9 cellular contexts compared by ENCODE assay signal in the genomic region with DNA sequence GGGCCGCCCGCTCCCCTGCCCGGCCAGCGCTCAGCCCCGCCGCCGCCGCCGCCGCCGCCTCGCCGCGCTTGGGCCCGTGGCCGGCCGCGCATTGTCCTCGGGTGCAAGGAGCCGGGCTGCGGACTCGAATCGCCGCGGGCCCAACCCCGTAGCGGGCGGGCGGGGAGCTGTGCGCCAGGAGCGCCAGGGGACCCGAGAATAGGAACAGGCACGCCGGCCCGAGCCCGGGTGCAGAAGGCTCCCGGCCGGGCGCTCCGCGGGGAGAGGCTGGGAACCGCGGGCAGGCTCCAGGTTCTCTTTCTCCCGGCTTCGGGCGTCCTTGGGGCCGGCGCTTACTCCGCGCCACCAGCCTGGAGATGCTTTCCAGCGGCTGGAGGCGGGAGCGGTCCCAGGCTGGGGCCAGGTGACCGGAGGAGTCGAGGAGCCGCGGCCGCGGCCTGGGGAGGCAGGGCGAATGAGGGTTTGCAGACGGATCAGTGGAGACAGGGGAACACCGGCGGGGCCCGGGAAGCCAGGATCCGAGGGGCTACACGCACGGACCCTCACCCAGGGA. TPM values are rescaled to one million over a fixed set of nuclear protein-coding genes. Genes with fewer than 3 reads are reported as not detected.
DNase-seq lines count a peak whose midpoint lies in the region; ATAC-seq and TF ChIP-seq lines count a peak whose summit lies in the region.
"Had no signal": no experiment of that assay in that cellular context is flagged by ENCODE, and none has a peak within 500 bp of the region (broad histone marks: within the 10 kb centered on the region; RNA-seq: fewer than 3 reads in every experiment).

No MANE protein-coding gene starts in this region.

- CTCF ChIA-PET in Caco-2 (lab: Charles Lee) = interaction anchor here (0.6 to 1.5 kb wide), 7 partner anchors 16 to 181 kb away, joined by 3 to 8 read pairs (median 5); no protein-coding TSS in a partner anchor
- CTCF ChIA-PET in HEK293 (lab: Yijun Ruan, JAX) = interaction anchor here (0.6 to 3.6 kb wide), 10 partner anchors 9 to 563 kb away, joined by 3 to 13 read pairs (median 3); no protein-coding TSS in a partner anchor
- CTCF ChIA-PET in activated CD8-positive, alpha-beta memory T cell treated with anti-CD3 and anti-CD28 coated beads, Interleukin-2, amount 10 ng/mL, durations not matched to agents 7 days and 5 days (lab: Charles Lee) = interaction anchor here (1.0 to 1.2 kb wide), 3 partner anchors 8 to 74 kb away, joined by 3 to 4 read pairs (median 3); no protein-coding TSS in a partner anchor

- peaks cover 5% of the 10 kb centered on the region for H3K4me1 ChIP-seq in Caco-2
- peaks cover 15% of the 10 kb centered on the region for H3K4me1 ChIP-seq in HEK293 (ENCODE audit: control insufficient read depth, insufficient read depth, low read length)
- peaks cover 50% of the 10 kb centered on the region for H3K4me1 ChIP-seq in neural progenitor cell
- no peaks in the 10 kb centered on the region for H3K4me1 ChIP-seq in Karpas-422 (ENCODE audit: low read length)

- H2AFZ ChIP-seq in neural progenitor cell (replicated peaks) (peak overlapping the region; percentile 63), Karpas-422 (ENCODE audit: low read length) (no peak overlapping the region)

- peak overlapping the region; percentile 76 for H3K4me3 Mint-ChIP-seq in Caco-2 (ENCODE audit: unreplicated experiment)
- peak overlapping the region; percentile 64 for H3K4me3 Mint-ChIP-seq in activated CD8-positive, alpha-beta memory T cell treated with anti-CD3 and anti-CD28 coated beads, Interleukin-2, amount 10 ng/mL, durations not matched to agents 7 days and 5 days
- H3K4me3 Mint-ChIP-seq in neural progenitor cell = peak overlapping the region; percentile 100

- no peak for TF ChIP-seq CTCF in Caco-2 (IDR thresholded peaks at IDR 0.05; ENCODE audit: insufficient read depth in 1 of 2, low read depth in 1 of 2, low read length in 1 of 2, severe bottlenecking in 1 of 2, unreplicated experiment in 1 of 2)
- no peak for TF ChIP-seq CTCF in HEK293 (tag by site-specific recombination; IDR thresholded peaks at IDR 0.05)
- TF ChIP-seq CTCF in fibroblast of villous mesenchyme (IDR thresholded peaks at IDR 0.05; ENCODE audit: insufficient read depth, low read depth, low read length) = no peak
- no peak for TF ChIP-seq CTCF in neural progenitor cell (IDR thresholded peaks at IDR 0.05)

- peaks cover 66% of the 10 kb centered on the region for H3F3A ChIP-seq in neural progenitor cell (ENCODE audit: low read depth)

- peaks cover 11% of the 10 kb centered on the region for H3K27me3 ChIP-seq in Caco-2 (replicated peaks; ENCODE audit: control insufficient read depth, insufficient read depth, low read length)
- H3K27me3 ChIP-seq in neural progenitor cell = peaks cover 14% of the 10 kb centered on the region
- no peaks in the 10 kb centered on the region for H3K27me3 ChIP-seq in Karpas-422 (ENCODE audit: low read length)

- peaks cover 8% of the 10 kb centered on the region for H3K36me3 Mint-ChIP-seq in Caco-2 (ENCODE audit: insufficient read depth, unreplicated experiment)
- H3K36me3 Mint-ChIP-seq in activated CD8-positive, alpha-beta memory T cell treated with anti-CD3 and anti-CD28 coated beads, Interleukin-2, amount 10 ng/mL, durations not matched to agents 7 days and 5 days = no peaks in the 10 kb centered on the region
- H3K36me3 Mint-ChIP-seq in neural progenitor cell = peaks cover 4% of the 10 kb centered on the region

- H3K4me1 Mint-ChIP-seq in Caco-2 (ENCODE audit: low read depth, unreplicated experiment) (peaks cover 8% of the 10 kb centered on the region), neural progenitor cell (peaks cover 58% of the 10 kb centered on the region)
- H3K4me1 Mint-ChIP-seq in activated CD8-positive, alpha-beta memory T cell treated with anti-CD3 and anti-CD28 coated beads, Interleukin-2, amount 10 ng/mL, durations not matched to agents 7 days and 5 days = peaks cover 15% of the 10 kb centered on the region

- no peaks in the 10 kb centered on the region for H3K9me2 ChIP-seq in Karpas-422 (replicated peaks; ENCODE audit: insufficient read depth, low read length)

- H3K4me3 ChIP-seq in Caco-2 (ENCODE audit: low read depth, low read length) (peak overlapping the region; percentile 65), HEK293 (ENCODE audit: low read depth, low read length) (peak overlapping the region; percentile 56), fibroblast of villous mesenchyme (ENCODE audit: low read depth, low read length) (peak overlapping the region; percentile 65), neural progenitor cell (peak overlapping the region; percentile 88), Karpas-422 (ENCODE audit: low read length) (no peak overlapping the region)

- peaks cover 32% of the 10 kb centered on the region for H4K20me1 ChIP-seq in neural progenitor cell (ENCODE audit: low read depth)
- H4K20me1 ChIP-seq in Karpas-422 (ENCODE audit: insufficient read depth, low read depth, low read length) = no peaks in the 10 kb centered on the region

- POLR2A ChIA-PET in Caco-2 (lab: Charles Lee) (no interaction called here), HEK293 (lab: Yijun Ruan, JAX) (interaction anchor here (0.7 kb wide), 1 partner anchor 74 kb away, joined by 3 read pairs; no protein-coding TSS in a partner anchor)

- H3K79me2 ChIP-seq in neural progenitor cell (ENCODE audit: low read depth) = peaks cover 46% of the 10 kb centered on the region
- H3K79me2 ChIP-seq in Karpas-422 (ENCODE audit: low read length) = no peaks in the 10 kb centered on the region

- no peaks in the 10 kb centered on the region for H3K9me3 ChIP-seq in Caco-2
- no peaks in the 10 kb centered on the region for H3K9me3 ChIP-seq in HEK293 (ENCODE audit: control insufficient read depth, insufficient read depth, low read depth, low read length)
- no peaks in the 10 kb centered on the region for H3K9me3 ChIP-seq in neural progenitor cell (ENCODE audit: low read depth)
- H3K9me3 ChIP-seq in Karpas-422 (ENCODE audit: low read length) = no peaks in the 10 kb centered on the region

- H3K9me3 Mint-ChIP-seq in Caco-2 (ENCODE audit: unreplicated experiment) (no peaks in the 10 kb centered on the region), neural progenitor cell (no peaks in the 10 kb centered on the region)
- no peaks in the 10 kb centered on the region for H3K9me3 Mint-ChIP-seq in activated CD8-positive, alpha-beta memory T cell treated with anti-CD3 and anti-CD28 coated beads, Interleukin-2, amount 10 ng/mL, durations not matched to agents 7 days and 5 days (ENCODE audit: low read depth)

- H3K4me2 ChIP-seq in neural progenitor cell = peak overlapping the region; percentile 95
- no peak overlapping the region for H3K4me2 ChIP-seq in Karpas-422 (ENCODE audit: low read depth, low read length, poor library complexity, severe bottlenecking)

- DNase-seq in Caco-2 = peak; percentile 40 to 59
- no peak for DNase-seq in activated CD8-positive, alpha-beta memory T cell treated with anti-CD3 and anti-CD28 coated beads, Interleukin-2, amount 10 ng/mL, durations not matched to agents 7 days and 5 days
- peak; percentile 33 for DNase-seq in fibroblast of villous mesenchyme (ENCODE audit: low read depth)
- peak; percentile 65 for DNase-seq in neural progenitor cell (ENCODE audit: low spot score)
- DNase-seq in Karpas-422 = no peak

- no peak overlapping the region for H3K27ac Mint-ChIP-seq in Caco-2 (ENCODE audit: unreplicated experiment)
- H3K27ac Mint-ChIP-seq in activated CD8-positive, alpha-beta memory T cell treated with anti-CD3 and anti-CD28 coated beads, Interleukin-2, amount 10 ng/mL, durations not matched to agents 7 days and 5 days = no peak overlapping the region
- peak overlapping the region; percentile 100 for H3K27ac Mint-ChIP-seq in neural progenitor cell

- peak; percentile 18 for ATAC-seq in activated CD8-positive, alpha-beta memory T cell treated with anti-CD3 and anti-CD28 coated beads, Interleukin-2, amount 10 ng/mL, durations not matched to agents 7 days and 5 days
- ATAC-seq in GM21423 (IDR thresholded peaks at IDR 0.05; ENCODE audit: unreplicated experiment) (no peak), HG03097 (IDR thresholded peaks at IDR 0.05; ENCODE audit: low FRiP score, unreplicated experiment) (no peak)

- intact Hi-C loops in Caco-2 (cut with micrococcal nuclease; ENCODE audit: unreplicated experiment) = loop anchor here (2.0 to 10.0 kb wide), 3 partner anchors 74 to 710 kb away; no protein-coding TSS in a partner anchor

- H3K27me3 Mint-ChIP-seq in Caco-2 (ENCODE audit: insufficient read depth, unreplicated experiment) (peaks cover 27% of the 10 kb centered on the region), neural progenitor cell (ENCODE audit: insufficient read depth, low read depth) (peaks cover 14% of the 10 kb centered on the region)
- H3K27me3 Mint-ChIP-seq in activated CD8-positive, alpha-beta memory T cell treated with anti-CD3 and anti-CD28 coated beads, Interleukin-2, amount 10 ng/mL, durations not matched to agents 7 days and 5 days = peaks cover 83% of the 10 kb centered on the region

- H3K9ac ChIP-seq in neural progenitor cell = peak overlapping the region; percentile 48
- H3K9ac ChIP-seq in Karpas-422 (ENCODE audit: low read length) = no peak overlapping the region

- H3K36me3 ChIP-seq in Caco-2 (ENCODE audit: control insufficient read depth, insufficient read depth, low read length) = no peaks in the 10 kb centered on the region
- H3K36me3 ChIP-seq in HEK293 (ENCODE audit: control insufficient read depth in 2 of 2, insufficient read depth in 1 of 2, low read length in 2 of 2) = no peaks in the 10 kb centered on the region
- H3K36me3 ChIP-seq in neural progenitor cell = no peaks in the 10 kb centered on the region
- H3K36me3 ChIP-seq in Karpas-422 (ENCODE audit: insufficient read depth, low read length) = no peaks in the 10 kb centered on the region

- peak overlapping the region; percentile 72; the same call in 1 of the 2 replicates for H3K27ac ChIP-seq in HEK293 (ENCODE audit: extremely low read depth, low read depth, low read length)
- H3K27ac ChIP-seq in neural progenitor cell = no peak overlapping the region
- no peak overlapping the region for H3K27ac ChIP-seq in Karpas-422 (ENCODE audit: low read length)

- no TSS peak for BruUV-seq in Caco-2 (replicated peaks; lab: Mats Ljungman, UMichigan)

TF ChIP-seq in HEK293, 187 proteins besides CTCF, POLR2A, EP300 and RAD21 (continues in another document):
- TF ChIP-seq ZBTB20 (tag by site-specific recombination; IDR thresholded peaks at IDR 0.05) (peak; percentile 8; the same call in 1 of the 2 replicates), MYNN (tag by site-specific recombination; IDR thresholded peaks at IDR 0.05; ENCODE audit: borderline replicate concordance) (no peak)

RNA-seq across cellular contexts. Expression of a gene that starts 0.6 kb away (rescaled TPM):
- total RNA-seq in Caco-2 (2022) (not detected in 2 replicates), fibroblast of villous mesenchyme (0.86 and 2.9 TPM in 2 replicates), neural progenitor cell (ENCODE audit: low replicate concordance) (4.3 and 7.2 TPM in 2 replicates)
- total RNA-seq in activated CD8-positive, alpha-beta memory T cell treated with anti-CD3 and anti-CD28 coated beads, Interleukin-2, amount 10 ng/mL, durations not matched to agents 7 days and 5 days = not detected
- total RNA-seq in Karpas-422 (2014; rRNA removed; shearing (Covaris generic); ENCODE audit: low replicate concordance) = 0.18 and 1.5 TPM in 2 replicates
- total RNA-seq: NCI-H460 had no signal

RNA-seq across cellular contexts. Expression of a gene that starts 53.8 kb away (rescaled TPM):
- total RNA-seq in Caco-2 (2022) (15.5 and 20.3 TPM in 2 replicates), fibroblast of villous mesenchyme (18.0 and 27.2 TPM in 2 replicates), neural progenitor cell (ENCODE audit: low replicate concordance) (44.1 and 47.9 TPM in 2 replicates)
- 10 to 100 TPM; 14.1 to 16.1 TPM for total RNA-seq in activated CD8-positive, alpha-beta memory T cell treated with anti-CD3 and anti-CD28 coated beads, Interleukin-2, amount 10 ng/mL, durations not matched to agents 7 days and 5 days
- 23.2 and 46.9 TPM in 2 replicates for total RNA-seq in Karpas-422 (2014; rRNA removed; shearing (Covaris generic); ENCODE audit: low replicate concordance)

Comparison
In these comparisons a context has a peak if more than half of its experiments do, and no peak if none do; other contexts are left out.
1. DNase-seq: peak in Caco-2 (2 of 2), fibroblast of villous mesenchyme (single experiment) and neural progenitor cell (single experiment); none in activated CD8-positive, alpha-beta memory T cell treated with anti-CD3 and anti-CD28 coated beads, Interleukin-2, amount 10 ng/mL, durations not matched to agents 7 days and 5 days (single experiment) and Karpas-422 (single experiment).
2. Peak in every context shown above with its lines, with median percentiles within 50 percentile points of each other: H3K4me3 Mint-ChIP-seq.